1 cellular context compared by ENCODE assay signal in the genomic region with DNA sequence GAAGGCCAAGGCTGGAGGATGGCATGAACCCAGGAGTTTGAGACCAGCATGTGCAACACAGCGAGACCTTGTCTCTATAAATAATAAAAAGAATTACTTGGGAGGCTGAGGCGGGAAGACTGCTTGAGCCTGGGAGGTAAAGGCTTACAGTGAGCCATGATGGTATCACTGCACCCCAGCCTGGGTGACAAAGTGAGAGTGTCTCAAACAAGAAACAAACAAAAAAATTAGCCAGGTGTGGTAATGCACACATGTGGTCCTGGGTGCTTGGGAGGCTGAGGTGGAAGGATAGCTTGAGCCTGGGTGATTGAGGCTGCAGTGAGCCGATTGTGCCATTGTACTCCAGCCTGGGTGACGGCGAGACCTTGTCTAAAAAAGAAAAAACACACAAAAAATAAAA.
TF ChIP-seq lines count a peak whose summit lies in the region.

No MANE protein-coding gene starts in this region.

TF ChIP-seq in GM23338, 12 proteins besides CTCF, POLR2A, EP300 and RAD21 (continued from another document):
- TF ChIP-seq, protein P1, sequence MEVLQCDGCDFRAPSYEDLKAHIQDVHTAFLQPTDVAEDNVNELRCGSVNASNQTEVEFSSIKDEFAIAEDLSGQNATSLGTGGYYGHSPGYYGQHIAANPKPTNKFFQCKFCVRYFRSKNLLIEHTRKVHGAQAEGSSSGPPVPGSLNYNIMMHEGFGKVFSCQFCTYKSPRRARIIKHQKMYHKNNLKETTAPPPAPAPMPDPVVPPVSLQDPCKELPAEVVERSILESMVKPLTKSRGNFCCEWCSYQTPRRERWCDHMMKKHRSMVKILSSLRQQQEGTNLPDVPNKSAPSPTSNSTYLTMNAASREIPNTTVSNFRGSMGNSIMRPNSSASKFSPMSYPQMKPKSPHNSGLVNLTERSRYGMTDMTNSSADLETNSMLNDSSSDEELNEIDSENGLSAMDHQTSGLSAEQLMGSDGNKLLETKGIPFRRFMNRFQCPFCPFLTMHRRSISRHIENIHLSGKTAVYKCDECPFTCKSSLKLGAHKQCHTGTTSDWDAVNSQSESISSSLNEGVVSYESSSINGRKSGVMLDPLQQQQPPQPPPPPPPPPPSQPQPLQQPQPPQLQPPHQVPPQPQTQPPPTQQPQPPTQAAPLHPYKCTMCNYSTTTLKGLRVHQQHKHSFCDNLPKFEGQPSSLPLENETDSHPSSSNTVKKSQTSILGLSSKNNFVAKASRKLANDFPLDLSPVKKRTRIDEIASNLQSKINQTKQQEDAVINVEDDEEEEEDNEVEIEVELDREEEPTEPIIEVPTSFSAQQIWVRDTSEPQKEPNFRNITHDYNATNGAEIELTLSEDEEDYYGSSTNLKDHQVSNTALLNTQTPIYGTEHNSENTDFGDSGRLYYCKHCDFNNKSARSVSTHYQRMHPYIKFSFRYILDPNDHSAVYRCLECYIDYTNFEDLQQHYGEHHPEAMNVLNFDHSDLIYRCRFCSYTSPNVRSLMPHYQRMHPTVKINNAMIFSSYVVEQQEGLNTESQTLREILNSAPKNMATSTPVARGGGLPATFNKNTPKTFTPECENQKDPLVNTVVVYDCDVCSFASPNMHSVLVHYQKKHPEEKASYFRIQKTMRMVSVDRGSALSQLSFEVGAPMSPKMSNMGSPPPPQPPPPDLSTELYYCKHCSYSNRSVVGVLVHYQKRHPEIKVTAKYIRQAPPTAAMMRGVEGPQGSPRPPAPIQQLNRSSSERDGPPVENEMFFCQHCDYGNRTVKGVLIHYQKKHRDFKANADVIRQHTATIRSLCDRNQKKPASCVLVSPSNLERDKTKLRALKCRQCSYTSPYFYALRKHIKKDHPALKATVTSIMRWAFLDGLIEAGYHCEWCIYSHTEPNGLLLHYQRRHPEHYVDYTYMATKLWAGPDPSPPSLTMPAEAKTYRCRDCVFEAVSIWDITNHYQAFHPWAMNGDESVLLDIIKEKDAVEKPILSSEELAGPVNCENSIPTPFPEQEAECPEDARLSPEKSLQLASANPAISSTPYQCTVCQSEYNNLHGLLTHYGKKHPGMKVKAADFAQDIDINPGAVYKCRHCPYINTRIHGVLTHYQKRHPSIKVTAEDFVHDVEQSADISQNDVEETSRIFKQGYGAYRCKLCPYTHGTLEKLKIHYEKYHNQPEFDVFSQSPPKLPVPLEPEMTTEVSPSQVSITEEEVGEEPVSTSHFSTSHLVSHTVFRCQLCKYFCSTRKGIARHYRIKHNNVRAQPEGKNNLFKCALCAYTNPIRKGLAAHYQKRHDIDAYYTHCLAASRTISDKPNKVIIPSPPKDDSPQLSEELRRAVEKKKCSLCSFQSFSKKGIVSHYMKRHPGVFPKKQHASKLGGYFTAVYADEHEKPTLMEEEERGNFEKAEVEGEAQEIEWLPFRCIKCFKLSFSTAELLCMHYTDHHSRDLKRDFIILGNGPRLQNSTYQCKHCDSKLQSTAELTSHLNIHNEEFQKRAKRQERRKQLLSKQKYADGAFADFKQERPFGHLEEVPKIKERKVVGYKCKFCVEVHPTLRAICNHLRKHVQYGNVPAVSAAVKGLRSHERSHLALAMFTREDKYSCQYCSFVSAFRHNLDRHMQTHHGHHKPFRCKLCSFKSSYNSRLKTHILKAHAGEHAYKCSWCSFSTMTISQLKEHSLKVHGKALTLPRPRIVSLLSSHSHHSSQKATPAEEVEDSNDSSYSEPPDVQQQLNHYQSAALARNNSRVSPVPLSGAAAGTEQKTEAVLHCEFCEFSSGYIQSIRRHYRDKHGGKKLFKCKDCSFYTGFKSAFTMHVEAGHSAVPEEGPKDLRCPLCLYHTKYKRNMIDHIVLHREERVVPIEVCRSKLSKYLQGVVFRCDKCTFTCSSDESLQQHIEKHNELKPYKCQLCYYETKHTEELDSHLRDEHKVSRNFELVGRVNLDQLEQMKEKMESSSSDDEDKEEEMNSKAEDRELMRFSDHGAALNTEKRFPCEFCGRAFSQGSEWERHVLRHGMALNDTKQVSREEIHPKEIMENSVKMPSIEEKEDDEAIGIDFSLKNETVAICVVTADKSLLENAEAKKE (CRISPR knock-in tag; IDR thresholded peaks at IDR 0.05): no peak
- TF ChIP-seq, protein P2, sequence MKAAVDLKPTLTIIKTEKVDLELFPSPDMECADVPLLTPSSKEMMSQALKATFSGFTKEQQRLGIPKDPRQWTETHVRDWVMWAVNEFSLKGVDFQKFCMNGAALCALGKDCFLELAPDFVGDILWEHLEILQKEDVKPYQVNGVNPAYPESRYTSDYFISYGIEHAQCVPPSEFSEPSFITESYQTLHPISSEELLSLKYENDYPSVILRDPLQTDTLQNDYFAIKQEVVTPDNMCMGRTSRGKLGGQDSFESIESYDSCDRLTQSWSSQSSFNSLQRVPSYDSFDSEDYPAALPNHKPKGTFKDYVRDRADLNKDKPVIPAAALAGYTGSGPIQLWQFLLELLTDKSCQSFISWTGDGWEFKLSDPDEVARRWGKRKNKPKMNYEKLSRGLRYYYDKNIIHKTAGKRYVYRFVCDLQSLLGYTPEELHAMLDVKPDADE (IDR thresholded peaks at IDR 0.05): no peak
- TF ChIP-seq EZH2phosphoT487 (IDR thresholded peaks at IDR 0.05; ENCODE audit: unreplicated experiment): no peak
- TF ChIP-seq JUNB (IDR thresholded peaks at IDR 0.05; ENCODE audit: unreplicated experiment): no peak
- no peak for TF ChIP-seq POLR2AphosphoS5 (IDR thresholded peaks at IDR 0.05; ENCODE audit: low read depth)
- TF ChIP-seq ZNF114 (CRISPR knock-in tag; IDR thresholded peaks at IDR 0.05): no peak
- no peak for TF ChIP-seq NANOG (IDR thresholded peaks at IDR 0.05; ENCODE audit: borderline replicate concordance)
- no peak for TF ChIP-seq ZNF331 (CRISPR knock-in tag; IDR thresholded peaks at IDR 0.05; ENCODE audit: low read depth)
TF ChIP-seq in GM23338: peak in this region for 0.
